In genomic region chr1:158154501-158154900, GRCh38 we compare ENCODE assay signal across 22 cellular contexts. TPM values are rescaled to one million over a fixed set of nuclear protein-coding genes. Genes with fewer than 3 reads are reported as not detected.
DNase-seq lines count a peak whose midpoint lies in the region; ATAC-seq and TF ChIP-seq lines count a peak whose summit lies in the region.
"Had no signal": no experiment of that assay in that cellular context is flagged by ENCODE, and none has a peak within 500 bp of the region (broad histone marks: within the 10 kb centered on the region; RNA-seq: fewer than 3 reads in every experiment).

No MANE protein-coding gene starts in this region.

- no peaks in the 10 kb centered on the region for H3K9me3 ChIP-seq in NT2/D1 (ENCODE audit: insufficient read depth, low read length)
- no peaks in the 10 kb centered on the region for H3K9me3 ChIP-seq in mammary epithelial cell (replicated peaks; ENCODE audit: insufficient read depth, low read length)
- H3K9me3 ChIP-seq: SK-N-SH had no signal

- no peak overlapping the region for H3K4me3 ChIP-seq in NT2/D1 (ENCODE audit: insufficient read length, low read depth)
- H3K4me3 ChIP-seq in mammary epithelial cell (replicated peaks in 1 of 3; ENCODE audit: insufficient read depth in 1 of 3, low read depth in 2 of 3, low read length in 3 of 3) = no peak overlapping the region

- no peaks in the 10 kb centered on the region for H3K9me3 Mint-ChIP-seq in memory B cell
- H3K9me3 Mint-ChIP-seq: CD4-positive, alpha-beta T cell had no signal

- H4K20me1 ChIP-seq in mammary epithelial cell (ENCODE audit: insufficient read depth, low read length) = no peaks in the 10 kb centered on the region

- TF ChIP-seq CTCF in mammary epithelial cell (conservative IDR thresholded peaks at IDR 0.05 in 1 of 2, IDR thresholded peaks at IDR 0.05 in 1 of 2; ENCODE audit: extremely low read depth in 1 of 2, insufficient read depth in 1 of 2, low read depth in 1 of 2, low read length in 2 of 2) = no peak

- DNase-seq in NT2/D1 (ENCODE audit: low read depth, low spot score) (peak; percentile 25), mammary epithelial cell (no peak), memory B cell (ENCODE audit: low spot score in 2 of 2) (no peak), NCI-H2107 (lab: John Stamatoyannopoulos, UW) (no peak), NCI-H2171 (lab: John Stamatoyannopoulos, UW) (no peak), KG1 (lab: John Stamatoyannopoulos, UW) (no peak)
- DNase-seq: ACHN; AML-193; CD4-positive, alpha-beta T cell; HCEC 1CT; Kasumi-1; MM.1S; NCI-H1092; NCI-H146; NCI-H2029 treated with DMSO at 0.1 percent for 48 hours; NCI-H446 treated with DMSO at 0.1 percent for 48 hours; NCI-H69; NK-92 treated with Interleukin-12 subunit alpha and Interleukin-12 subunit beta, amount 100 ng/mL, for 24 hours; SHP77 treated with DMSO at 0.1 percent for 48 hours; SK-N-SH had no signal

- H3K9ac ChIP-seq in NT2/D1 (ENCODE audit: insufficient read length, low read depth) (no peak overlapping the region), mammary epithelial cell (ENCODE audit: insufficient read depth, low read length) (no peak overlapping the region)
- H3K9ac ChIP-seq: SK-N-SH had no signal

- H3K4me3 Mint-ChIP-seq in memory B cell = peak overlapping the region; percentile 33
- H3K4me3 Mint-ChIP-seq: CD4-positive, alpha-beta T cell had no signal

- no TSS peak for BruUV-seq in mammary epithelial cell (replicated peaks; lab: Mats Ljungman, UMichigan)

- WGBS in mammary epithelial cell (ENCODE audit: low coverage, missing lambda C conversion rate) = 94% methylated on average over 3 of the region's 3 CpGs

- CTCF ChIA-PET in mammary epithelial cell (lab: Charles Lee; ENCODE audit: low non-redundant PET) = no interaction called here

- no peak overlapping the region for H3K27ac ChIP-seq in mammary epithelial cell (ENCODE audit: insufficient read depth, low read depth, low read length)
- H3K27ac ChIP-seq: HL-60 had no signal

- H3K36me3 ChIP-seq in NT2/D1 (ENCODE audit: insufficient read depth, insufficient read length, low read length) (no peaks in the 10 kb centered on the region), mammary epithelial cell (ENCODE audit: insufficient read depth, low read length) (no peaks in the 10 kb centered on the region)

- intact Hi-C loops in mammary epithelial cell (cut with micrococcal nuclease) = loop anchor here (2.0 kb wide), 2 partner anchors 14 to 22 kb away; no protein-coding TSS in a partner anchor

- no peaks in the 10 kb centered on the region for H3K27me3 ChIP-seq in NT2/D1 (ENCODE audit: insufficient read depth, insufficient read length)
- H3K27me3 ChIP-seq in mammary epithelial cell (ENCODE audit: insufficient read depth, low read length) = no peaks in the 10 kb centered on the region

- no peaks in the 10 kb centered on the region for H3K27me3 Mint-ChIP-seq in memory B cell

- H3K79me2 ChIP-seq in mammary epithelial cell (ENCODE audit: insufficient read depth, low read length) = no peaks in the 10 kb centered on the region

- peaks cover 32% of the 10 kb centered on the region for H3K4me1 Mint-ChIP-seq in memory B cell

- H3K4me1 ChIP-seq in NT2/D1 (ENCODE audit: insufficient read depth, insufficient read length) (peaks cover 2% of the 10 kb centered on the region), mammary epithelial cell (ENCODE audit: insufficient read depth, low read length) (peaks cover 42% of the 10 kb centered on the region)

- no peak overlapping the region for H3K4me2 ChIP-seq in mammary epithelial cell (ENCODE audit: insufficient read depth, low read depth, low read length)
- H3K4me2 ChIP-seq: SK-N-SH had no signal

- no peak overlapping the region for H3K27ac Mint-ChIP-seq in memory B cell
- H3K27ac Mint-ChIP-seq: CD4-positive, alpha-beta T cell had no signal

- H3K36me3 Mint-ChIP-seq in memory B cell = no peaks in the 10 kb centered on the region

- dilution Hi-C loops in mammary epithelial cell (cut with HindIII; ENCODE audit: low sequenced_read_pairs) = no loop called here

- ATAC-seq in memory B cell (ENCODE audit: low read depth) (no peak), GM21360 (IDR thresholded peaks at IDR 0.05; ENCODE audit: unreplicated experiment) (no peak)

- in situ Hi-C loops in mammary epithelial cell (cut with MboI; ENCODE audit: low sequenced_read_pairs in 2 of 2) = no loop called here

- H2AFZ ChIP-seq in mammary epithelial cell (ENCODE audit: low read depth, low read length) = peak overlapping the region; percentile 41

RNA-seq across cellular contexts. Expression of gene CD1D, which starts 26.2 kb away (rescaled TPM):
- 1 to 10 TPM; 1.3 to 3.7 TPM for total RNA-seq in mammary epithelial cell
- 3.7 TPM for polyA plus RNA-seq in mammary epithelial cell
- polyA minus RNA-seq in mammary epithelial cell = 1.6 TPM
- polyA plus RNA-seq: SK-N-SH had no signal
